In the genomic region with DNA sequence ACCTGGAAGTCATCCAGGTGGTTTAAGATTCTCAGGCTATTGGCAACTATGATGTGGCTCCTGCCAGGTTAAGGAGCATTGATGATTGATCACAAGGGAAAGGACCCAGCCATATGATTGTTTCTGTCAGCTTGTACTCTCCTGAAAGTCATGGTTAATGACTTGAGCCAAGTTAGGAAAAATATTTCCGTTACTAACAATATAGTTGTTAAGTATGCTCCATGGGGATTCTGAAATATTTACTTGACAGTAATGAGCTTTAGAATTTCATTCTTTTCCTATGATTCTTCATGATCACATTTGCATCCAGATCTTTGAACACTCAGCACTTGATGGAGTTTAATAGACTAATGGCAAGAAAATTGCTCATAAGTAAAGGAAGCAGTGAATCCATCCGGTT, we compare ENCODE assay signal across 16 cellular contexts.
DNase-seq lines count a peak whose midpoint lies in the region; ATAC-seq and TF ChIP-seq lines count a peak whose summit lies in the region.
"Had no signal": no experiment of that assay in that cellular context is flagged by ENCODE, and none has a peak within 500 bp of the region (broad histone marks: within the 10 kb centered on the region; RNA-seq: fewer than 3 reads in every experiment).

No MANE protein-coding gene starts in this region.

- H3K9me2 ChIP-seq in neural cell (ENCODE audit: insufficient read depth, low read length) = no peaks in the 10 kb centered on the region

- CTCF ChIA-PET in WTC11 (lab: Charles Lee) = no interaction called here

- no peaks in the 10 kb centered on the region for H3K27me3 ChIP-seq in neural cell (ENCODE audit: insufficient read depth, low read depth, low read length)

- no peaks in the 10 kb centered on the region for H3K36me3 ChIP-seq in neural cell (ENCODE audit: insufficient read depth, low read length)

- H3K4me1 Mint-ChIP-seq in WTC11 = peaks cover 7% of the 10 kb centered on the region

- no peaks in the 10 kb centered on the region for H3K79me2 ChIP-seq in neural cell (replicated peaks; ENCODE audit: insufficient read depth, low read length)

- peak overlapping the region; percentile 47 for H3K27ac ChIP-seq in neural cell (ENCODE audit: low read length)

- no peak overlapping the region for H3K9ac ChIP-seq in neural cell (ENCODE audit: low read length)

- no peaks in the 10 kb centered on the region; the same call in 1 of the 2 replicates for H3K27me3 Mint-ChIP-seq in WTC11 (ENCODE audit: low read depth)

- TF ChIP-seq RAD21 in neural cell (conservative IDR thresholded peaks at IDR 0.05) = no peak

- H3F3A ChIP-seq in neural cell (ENCODE audit: insufficient read depth, low read length, poor library complexity, severe bottlenecking) = no peaks in the 10 kb centered on the region

- H3K4me3 Mint-ChIP-seq in WTC11 = no peak overlapping the region
- H3K4me3 Mint-ChIP-seq: CD14-positive monocyte; CD8-positive, alpha-beta T cell had no signal

- POLR2A ChIA-PET in WTC11 (lab: Charles Lee) = no interaction called here

- ATAC-seq in WTC11 = no peak
- ATAC-seq: CD8-positive, alpha-beta T cell had no signal

- H3K9me3 Mint-ChIP-seq in WTC11 = no peaks in the 10 kb centered on the region
- H3K9me3 Mint-ChIP-seq: CD8-positive, alpha-beta T cell had no signal

- in situ Hi-C loops in astrocyte of the cerebellum (cut with HindIII; ENCODE audit: low sequenced_read_pairs) = no loop called here

- H3K36me3 Mint-ChIP-seq in WTC11 = no peaks in the 10 kb centered on the region
- H3K36me3 Mint-ChIP-seq: CD14-positive monocyte; CD8-positive, alpha-beta T cell had no signal

- peak; percentile 44 for TF ChIP-seq EP300 in neural cell (conservative IDR thresholded peaks at IDR 0.05; ENCODE audit: poor library complexity, severe bottlenecking)

- no peaks in the 10 kb centered on the region for H4K20me1 ChIP-seq in neural cell (ENCODE audit: insufficient read depth)

- H3K4me2 ChIP-seq in neural cell (ENCODE audit: low read length) = no peak overlapping the region

- TF ChIP-seq CTCF in astrocyte of the cerebellum (IDR thresholded peaks at IDR 0.05; ENCODE audit: low read depth, low read length, missing control alignments) (no peak), neural cell (IDR thresholded peaks at IDR 0.05; ENCODE audit: poor library complexity, severe bottlenecking) (no peak), WTC11 (IDR thresholded peaks at IDR 0.05) (no peak)

- DNase-seq in EH (ENCODE audit: low read depth) (peak; percentile 41), astrocyte of the cerebellum (ENCODE audit: low read depth) (peak; percentile 53), fibroblast of peridontal ligament (ENCODE audit: extremely low read depth) (peak; percentile 39), GOT3 (lab: John Stamatoyannopoulos, UW) (no peak), GM19240 (ENCODE audit: insufficient read length, low spot score) (no peak), WTC11 (ENCODE audit: low spot score) (no peak), T-helper 9 cell (no peak)
- DNase-seq: ACHN; CD8-positive, alpha-beta T cell; COR-L47; DMS153; DMS79 treated with DMSO at 0.1 percent for 48 hours; GDM1; HCEC 1CT had no signal

- H3K9me3 ChIP-seq in neural cell (ENCODE audit: low read length) = no peaks in the 10 kb centered on the region

- H3K4me3 ChIP-seq in astrocyte of the cerebellum (ENCODE audit: low read depth, low read length) = no peak overlapping the region
- no peak overlapping the region for H3K4me3 ChIP-seq in neural cell (ENCODE audit: low read length)

- H2AFZ ChIP-seq in neural cell (ENCODE audit: low read depth, low read length) = no peak overlapping the region

- no peak overlapping the region for H3K27ac Mint-ChIP-seq in WTC11
- H3K27ac Mint-ChIP-seq: CD14-positive monocyte; CD8-positive, alpha-beta T cell had no signal

TF ChIP-seq in neural cell, 6 proteins besides CTCF, POLR2A, EP300 and RAD21:
- TF ChIP-seq REST (IDR thresholded peaks at IDR 0.05; ENCODE audit: borderline replicate concordance) (peak; percentile 34), EZH2 (IDR thresholded peaks at IDR 0.05; ENCODE audit: borderline replicate concordance, insufficient read depth, low read length, poor library complexity, severe bottlenecking) (no peak), POLR2AphosphoS5 (IDR thresholded peaks at IDR 0.05) (peak; percentile 57)

TF ChIP-seq in WTC11, 78 proteins besides CTCF, POLR2A, EP300 and RAD21:
- TF ChIP-seq ATF1 (CRISPR knock-in tag; IDR thresholded peaks at IDR 0.05) (no peak), SP1 (CRISPR knock-in tag; conservative IDR thresholded peaks at IDR 0.05) (no peak), EMX1 (CRISPR knock-in tag; IDR thresholded peaks at IDR 0.05) (no peak), PRRX2 (CRISPR knock-in tag; IDR thresholded peaks at IDR 0.05) (no peak), ZMAT4 (CRISPR knock-in tag; IDR thresholded peaks at IDR 0.05) (no peak), ZNF317 (CRISPR knock-in tag; IDR thresholded peaks at IDR 0.05; ENCODE audit: borderline replicate concordance, low read depth) (no peak), CREB1 (CRISPR knock-in tag; IDR thresholded peaks at IDR 0.05) (no peak), ATF3 (CRISPR knock-in tag; conservative IDR thresholded peaks at IDR 0.05) (no peak), IRF1 (CRISPR knock-in tag; IDR thresholded peaks at IDR 0.05) (no peak)
- TF ChIP-seq, protein P1, sequence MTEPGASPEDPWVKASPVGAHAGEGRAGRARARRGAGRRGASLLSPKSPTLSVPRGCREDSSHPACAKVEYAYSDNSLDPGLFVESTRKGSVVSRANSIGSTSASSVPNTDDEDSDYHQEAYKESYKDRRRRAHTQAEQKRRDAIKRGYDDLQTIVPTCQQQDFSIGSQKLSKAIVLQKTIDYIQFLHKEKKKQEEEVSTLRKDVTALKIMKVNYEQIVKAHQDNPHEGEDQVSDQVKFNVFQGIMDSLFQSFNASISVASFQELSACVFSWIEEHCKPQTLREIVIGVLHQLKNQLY (CRISPR knock-in tag; IDR thresholded peaks at IDR 0.05) = no peak
- TF ChIP-seq, protein P2, sequence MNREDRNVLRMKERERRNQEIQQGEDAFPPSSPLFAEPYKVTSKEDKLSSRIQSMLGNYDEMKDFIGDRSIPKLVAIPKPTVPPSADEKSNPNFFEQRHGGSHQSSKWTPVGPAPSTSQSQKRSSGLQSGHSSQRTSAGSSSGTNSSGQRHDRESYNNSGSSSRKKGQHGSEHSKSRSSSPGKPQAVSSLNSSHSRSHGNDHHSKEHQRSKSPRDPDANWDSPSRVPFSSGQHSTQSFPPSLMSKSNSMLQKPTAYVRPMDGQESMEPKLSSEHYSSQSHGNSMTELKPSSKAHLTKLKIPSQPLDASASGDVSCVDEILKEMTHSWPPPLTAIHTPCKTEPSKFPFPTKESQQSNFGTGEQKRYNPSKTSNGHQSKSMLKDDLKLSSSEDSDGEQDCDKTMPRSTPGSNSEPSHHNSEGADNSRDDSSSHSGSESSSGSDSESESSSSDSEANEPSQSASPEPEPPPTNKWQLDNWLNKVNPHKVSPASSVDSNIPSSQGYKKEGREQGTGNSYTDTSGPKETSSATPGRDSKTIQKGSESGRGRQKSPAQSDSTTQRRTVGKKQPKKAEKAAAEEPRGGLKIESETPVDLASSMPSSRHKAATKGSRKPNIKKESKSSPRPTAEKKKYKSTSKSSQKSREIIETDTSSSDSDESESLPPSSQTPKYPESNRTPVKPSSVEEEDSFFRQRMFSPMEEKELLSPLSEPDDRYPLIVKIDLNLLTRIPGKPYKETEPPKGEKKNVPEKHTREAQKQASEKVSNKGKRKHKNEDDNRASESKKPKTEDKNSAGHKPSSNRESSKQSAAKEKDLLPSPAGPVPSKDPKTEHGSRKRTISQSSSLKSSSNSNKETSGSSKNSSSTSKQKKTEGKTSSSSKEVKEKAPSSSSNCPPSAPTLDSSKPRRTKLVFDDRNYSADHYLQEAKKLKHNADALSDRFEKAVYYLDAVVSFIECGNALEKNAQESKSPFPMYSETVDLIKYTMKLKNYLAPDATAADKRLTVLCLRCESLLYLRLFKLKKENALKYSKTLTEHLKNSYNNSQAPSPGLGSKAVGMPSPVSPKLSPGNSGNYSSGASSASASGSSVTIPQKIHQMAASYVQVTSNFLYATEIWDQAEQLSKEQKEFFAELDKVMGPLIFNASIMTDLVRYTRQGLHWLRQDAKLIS (CRISPR knock-in tag; IDR thresholded peaks at IDR 0.05; ENCODE audit: borderline replicate concordance) = no peak
- TF ChIP-seq, protein P3, sequence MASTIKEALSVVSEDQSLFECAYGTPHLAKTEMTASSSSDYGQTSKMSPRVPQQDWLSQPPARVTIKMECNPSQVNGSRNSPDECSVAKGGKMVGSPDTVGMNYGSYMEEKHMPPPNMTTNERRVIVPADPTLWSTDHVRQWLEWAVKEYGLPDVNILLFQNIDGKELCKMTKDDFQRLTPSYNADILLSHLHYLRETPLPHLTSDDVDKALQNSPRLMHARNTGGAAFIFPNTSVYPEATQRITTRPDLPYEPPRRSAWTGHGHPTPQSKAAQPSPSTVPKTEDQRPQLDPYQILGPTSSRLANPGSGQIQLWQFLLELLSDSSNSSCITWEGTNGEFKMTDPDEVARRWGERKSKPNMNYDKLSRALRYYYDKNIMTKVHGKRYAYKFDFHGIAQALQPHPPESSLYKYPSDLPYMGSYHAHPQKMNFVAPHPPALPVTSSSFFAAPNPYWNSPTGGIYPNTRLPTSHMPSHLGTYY (CRISPR knock-in tag; IDR thresholded peaks at IDR 0.05) = no peak

Comparison
In these comparisons a context has a peak if more than half of its experiments do, and no peak if none do; other contexts are left out.
1. DNase-seq: peak in EH (single experiment), astrocyte of the cerebellum (single experiment) and fibroblast of peridontal ligament (single experiment); none in GOT3 (single experiment), GM19240 (single experiment), WTC11 (single experiment) and T-helper 9 cell (single experiment).